ENCODE assay signal across 14 cellular contexts in the genomic region with DNA sequence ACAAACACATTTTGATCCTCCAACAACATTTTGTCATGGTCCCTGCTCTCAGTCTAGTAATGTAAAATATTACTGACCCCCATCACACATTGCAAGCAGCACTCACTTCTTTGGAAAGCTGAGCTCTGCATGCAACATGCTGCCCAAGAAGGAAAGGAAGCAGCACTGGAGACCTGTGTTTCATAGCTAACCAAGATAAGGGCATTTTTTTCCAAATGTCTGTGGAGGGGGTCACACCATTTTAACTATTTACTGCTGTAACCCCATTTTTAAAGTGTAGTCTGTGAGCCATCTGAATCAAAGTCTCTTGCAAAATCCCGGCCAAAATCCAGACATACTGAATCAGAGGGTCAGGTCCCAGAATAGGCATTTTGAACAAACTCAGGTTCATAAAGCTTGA.
"Had no signal": no experiment of that assay in that cellular context is flagged by ENCODE, and none has a peak within 500 bp of the region (broad histone marks: within the 10 kb centered on the region; RNA-seq: fewer than 3 reads in every experiment).

No MANE protein-coding gene starts in this region.

- H2AFZ ChIP-seq: hepatocyte had no signal

- H3K27me3 Mint-ChIP-seq: activated naive CD8-positive, alpha-beta T cell treated with anti-CD3 and anti-CD28 coated beads, Interleukin-2, amount 50 U/mL, for 24 hours; effector memory CD8-positive, alpha-beta T cell had no signal

- ATAC-seq: activated CD8-positive, alpha-beta T cell treated with anti-CD3 and anti-CD28 coated beads, Interleukin-2, amount 10 ng/mL, durations not matched to agents 7 days and 5 days; activated naive CD8-positive, alpha-beta T cell treated with anti-CD3 and anti-CD28 coated beads, Interleukin-2, amount 50 U/mL, for 24 hours; effector memory CD8-positive, alpha-beta T cell; right cardiac atrium; stimulated activated naive B cell treated with anti-CD40 and anti-IgM and Interleukin-4, amounts not matched to agents 10 μg/mL and 1 μg/mL and 100 μg/mL, for 72 hours had no signal

- H3K9me3 ChIP-seq: left ventricle myocardium inferior, transverse colon had no signal

- H3K4me3 Mint-ChIP-seq: activated CD8-positive, alpha-beta T cell treated with anti-CD3 and anti-CD28 coated beads, Interleukin-2, amount 10 ng/mL, durations not matched to agents 7 days and 5 days; activated naive CD8-positive, alpha-beta T cell treated with anti-CD3 and anti-CD28 coated beads, Interleukin-2, amount 50 U/mL, for 24 hours; effector memory CD8-positive, alpha-beta T cell; stimulated activated naive B cell treated with anti-CD40 and anti-IgM and Interleukin-4, amounts not matched to agents 10 μg/mL and 1 μg/mL and 100 μg/mL, for 72 hours had no signal

- DNase-seq: activated CD4-positive, alpha-beta T cell treated with anti-CD3 and anti-CD28 coated beads for 48 hours; activated CD8-positive, alpha-beta T cell treated with anti-CD3 and anti-CD28 coated beads, Interleukin-2, amount 10 ng/mL, durations not matched to agents 7 days and 5 days; activated naive CD4-positive, alpha-beta T cell treated with Interleukin-2 at 50 U/mL for 16 hours; activated naive CD8-positive, alpha-beta T cell treated with anti-CD3 and anti-CD28 coated beads, Interleukin-2, amount 50 U/mL, for 24 hours; effector memory CD8-positive, alpha-beta T cell; kidney; left ventricle myocardium inferior; mesendoderm; right cardiac atrium; stimulated activated naive B cell treated with anti-CD40 and anti-IgM and Interleukin-4, amounts not matched to agents 10 μg/mL and 1 μg/mL and 100 μg/mL, for 72 hours; substantia nigra; T1000; transverse colon had no signal

- H3K9me3 Mint-ChIP-seq: activated naive CD8-positive, alpha-beta T cell treated with anti-CD3 and anti-CD28 coated beads, Interleukin-2, amount 50 U/mL, for 24 hours; effector memory CD8-positive, alpha-beta T cell; stimulated activated naive B cell treated with anti-CD40 and anti-IgM and Interleukin-4, amounts not matched to agents 10 μg/mL and 1 μg/mL and 100 μg/mL, for 72 hours had no signal

- H3K4me2 ChIP-seq: hepatocyte had no signal

- H3K79me2 ChIP-seq: hepatocyte had no signal

- FAIRE-seq: kidney had no signal

- H3K27ac Mint-ChIP-seq: activated CD8-positive, alpha-beta T cell treated with anti-CD3 and anti-CD28 coated beads, Interleukin-2, amount 10 ng/mL, durations not matched to agents 7 days and 5 days; effector memory CD8-positive, alpha-beta T cell; stimulated activated naive B cell treated with anti-CD40 and anti-IgM and Interleukin-4, amounts not matched to agents 10 μg/mL and 1 μg/mL and 100 μg/mL, for 72 hours had no signal

- H3K4me3 ChIP-seq: hepatocyte, left ventricle myocardium inferior, transverse colon had no signal

- H3K36me3 ChIP-seq: left ventricle myocardium inferior, transverse colon had no signal
